34 cellular contexts compared by ENCODE assay signal in genomic region chr3:62295571-62295970, GRCh38.
DNase-seq lines count a peak whose midpoint lies in the region; ATAC-seq and TF ChIP-seq lines count a peak whose summit lies in the region.
"Had no signal": no experiment of that assay in that cellular context is flagged by ENCODE, and none has a peak within 500 bp of the region (broad histone marks: within the 10 kb centered on the region; RNA-seq: fewer than 3 reads in every experiment).

No MANE protein-coding gene starts in this region.

- H3K27me3 Mint-ChIP-seq in WTC11 (ENCODE audit: low read depth): no peaks in the 10 kb centered on the region
- H3K27me3 Mint-ChIP-seq: B cell; CD4-positive, CD25-positive, alpha-beta regulatory T cell; CD8-positive, alpha-beta memory T cell had no signal

- H3K27ac ChIP-seq in right atrium auricular region (peak overlapping the region in 1 of 2 donors; percentile 1), tibial artery (no peak overlapping the region)
- H3K27ac ChIP-seq: 22Rv1; A549; BLaER1; BLaER1 treated with 17β-estradiol and CSF1 and Interleukin-3, amounts not matched to agents 10 nM and 100 nM; C4-2B had no signal

- ATAC-seq in left ventricle myocardium superior (peak; percentile 63), WTC11 (no peak), GM19467 (IDR thresholded peaks at IDR 0.05; ENCODE audit: unreplicated experiment) (no peak)
- ATAC-seq: A549; CD8-positive, alpha-beta T cell had no signal

- DNase-seq in left ventricle myocardium superior: no peak
- DNase-seq in right atrium auricular region (ENCODE audit: low spot score): no peak
- DNase-seq in NCI-H446 (lab: John Stamatoyannopoulos, UW): peak; percentile 33 to 49
- DNase-seq in NCI-H446 treated with DMSO at 0.1 percent for 48 hours (lab: John Stamatoyannopoulos, UW): peak; percentile 48
- no peak for DNase-seq in WTC11 (ENCODE audit: low spot score)
- DNase-seq in DMS79 treated with DMSO at 0.1 percent for 48 hours (lab: John Stamatoyannopoulos, UW): no peak
- DNase-seq in tibial artery: no peak
- DNase-seq: 8988T; ACHN; AML-193; BE2C; C1 segment of cervical spinal cord; Caco-2; Calu3; CD4-positive, alpha-beta memory T cell; CD4-positive, alpha-beta T cell; CD4-positive, CD25-positive, alpha-beta regulatory T cell; CD8-positive, alpha-beta memory T cell; CD8-positive, alpha-beta T cell; COR-L47; DMS 273 treated with DMSO at 0.1 percent for 48 hours; DMS153; DMS53; DMS79; DND-41; EL had no signal

- H3K27ac Mint-ChIP-seq in WTC11: no peak overlapping the region
- H3K27ac Mint-ChIP-seq: B cell; CD14-positive monocyte; CD4-positive, alpha-beta memory T cell; CD4-positive, alpha-beta T cell; CD4-positive, CD25-positive, alpha-beta regulatory T cell; CD8-positive, alpha-beta memory T cell; CD8-positive, alpha-beta T cell had no signal

- POLR2A ChIA-PET in WTC11 (lab: Charles Lee): interaction anchor here (1.3 kb wide), 1 partner anchor 12 kb away, joined by 4 read pairs; no protein-coding TSS in a partner anchor

- TF ChIP-seq CTCF in right atrium auricular region (IDR thresholded peaks at IDR 0.05) (no peak), WTC11 (IDR thresholded peaks at IDR 0.05) (no peak), tibial artery (IDR thresholded peaks at IDR 0.05) (no peak)

- H3K36me3 Mint-ChIP-seq in WTC11: peaks cover 9% of the 10 kb centered on the region
- H3K36me3 Mint-ChIP-seq: CD14-positive monocyte; CD4-positive, alpha-beta memory T cell; CD4-positive, CD25-positive, alpha-beta regulatory T cell; CD8-positive, alpha-beta memory T cell; CD8-positive, alpha-beta T cell had no signal

- intact Hi-C loops in left ventricle myocardium superior (cut with micrococcal nuclease) (no loop called here), tibial artery (cut with DNase I; ENCODE audit: low total_unique reads) (no loop called here)

- H3K4me3 Mint-ChIP-seq in WTC11: no peak overlapping the region
- H3K4me3 Mint-ChIP-seq: B cell; CD14-positive monocyte; CD4-positive, alpha-beta memory T cell; CD4-positive, alpha-beta T cell; CD4-positive, CD25-positive, alpha-beta regulatory T cell; CD8-positive, alpha-beta memory T cell; CD8-positive, alpha-beta T cell had no signal

- no peaks in the 10 kb centered on the region for H3K9me3 Mint-ChIP-seq in WTC11
- H3K9me3 Mint-ChIP-seq: CD4-positive, alpha-beta T cell; CD8-positive, alpha-beta T cell had no signal

- H3K36me3 ChIP-seq in right atrium auricular region (peaks cover 13% of the 10 kb centered on the region), tibial artery (peaks cover 15 to 33% (median 23%) of the 10 kb centered on the region in 3 donors)
- H3K36me3 ChIP-seq: BE2C had no signal

- no peaks in the 10 kb centered on the region for H3K4me1 ChIP-seq in right atrium auricular region
- H3K4me1 ChIP-seq in tibial artery: peaks cover 0 to 7% (median 0%) of the 10 kb centered on the region in 4 donors
- H3K4me1 ChIP-seq: A549; BLaER1; BLaER1 treated with 17β-estradiol and CSF1 and Interleukin-3, amounts not matched to agents 10 nM and 100 nM; Caco-2 had no signal

- H3K9me3 ChIP-seq in right atrium auricular region: no peaks in the 10 kb centered on the region
- H3K9me3 ChIP-seq in tibial artery: no peaks in the 10 kb centered on the region
- H3K9me3 ChIP-seq: A549; BE2C; BLaER1; BLaER1 treated with 17β-estradiol and CSF1 and Interleukin-3, amounts not matched to agents 10 nM and 100 nM; Caco-2 had no signal

- H3K4me3 ChIP-seq in right atrium auricular region (no peak overlapping the region), tibial artery (no peak overlapping the region)
- H3K4me3 ChIP-seq: A549; BLaER1; BLaER1 treated with 17β-estradiol and CSF1 and Interleukin-3, amounts not matched to agents 10 nM and 100 nM had no signal

- no peaks in the 10 kb centered on the region for H3K4me1 Mint-ChIP-seq in WTC11
- H3K4me1 Mint-ChIP-seq: B cell; CD14-positive monocyte; CD4-positive, alpha-beta memory T cell; CD4-positive, CD25-positive, alpha-beta regulatory T cell; CD8-positive, alpha-beta memory T cell had no signal

- H3K27me3 ChIP-seq in right atrium auricular region (no peaks in the 10 kb centered on the region), tibial artery (no peaks in the 10 kb centered on the region)
- H3K27me3 ChIP-seq: BE2C; BLaER1; BLaER1 treated with 17β-estradiol and CSF1 and Interleukin-3, amounts not matched to agents 10 nM and 100 nM had no signal

- CTCF ChIA-PET in WTC11 (lab: Charles Lee): interaction anchor here (0.8 to 1.2 kb wide), 2 partner anchors 67 to 263 kb away, joined by 3 read pairs; no protein-coding TSS in a partner anchor

TF ChIP-seq in WTC11, 78 proteins besides CTCF, POLR2A, EP300 and RAD21:
- TF ChIP-seq FOXP4 (CRISPR knock-in tag; IDR thresholded peaks at IDR 0.05): no peak
- no peak for TF ChIP-seq ZNF317 (CRISPR knock-in tag; IDR thresholded peaks at IDR 0.05; ENCODE audit: borderline replicate concordance, low read depth)
- 0 out of 2 replicates have a peak, but pooled peaks have one; percentile 12 for TF ChIP-seq ZNF671 (CRISPR knock-in tag; IDR thresholded peaks at IDR 0.05)
- TF ChIP-seq SMAD4 (CRISPR knock-in tag; IDR thresholded peaks at IDR 0.05): no peak

Comparison
In these comparisons a context has a peak if more than half of its experiments do, and no peak if none do; other contexts are left out.
1. DNase-seq: peak in NCI-H446 (2 of 2) and NCI-H446 treated with DMSO at 0.1 percent for 48 hours (single experiment); none in left ventricle myocardium superior (single experiment), right atrium auricular region (single experiment), WTC11 (single experiment), DMS79 treated with DMSO at 0.1 percent for 48 hours (single experiment) and tibial artery (0 of 2).